In genomic region chr1:82836246-82836645, GRCh38 we compare ENCODE assay signal across 19 cellular contexts.
DNase-seq lines count a peak whose midpoint lies in the region.
"Had no signal": no experiment of that assay in that cellular context is flagged by ENCODE, and none has a peak within 500 bp of the region (broad histone marks: within the 10 kb centered on the region; RNA-seq: fewer than 3 reads in every experiment).

No MANE protein-coding gene starts in this region.

- H3K4me1 Mint-ChIP-seq in activated T-helper 2 cell treated with anti-CD3 and anti-CD28 coated beads, Interferon-gamma antibody, Interleukin-2, Interleukin-4, amounts not matched to agents 10 μg/mL and 5 μg/mL and 100 μg/mL, durations not matched to agents 14 hours and 24 hours and 36 hours (ENCODE audit: low read depth), result no peaks in the 10 kb centered on the region
- H3K4me1 Mint-ChIP-seq: CD14-positive monocyte; CD8-positive, alpha-beta memory T cell had no signal

- H2AFZ ChIP-seq in GM23248, result no peak overlapping the region

- no peak overlapping the region for H3K4me3 ChIP-seq in GM23248
- no peak overlapping the region for H3K4me3 ChIP-seq in effector memory CD4-positive, alpha-beta T cell (ENCODE audit: insufficient read depth, low read depth, low read length, poor library complexity, severe bottlenecking)
- H3K4me3 ChIP-seq: BLaER1 treated with 17β-estradiol and CSF1 and Interleukin-3, amounts not matched to agents 10 nM and 100 nM; GM12878; GM23338 had no signal

- H3K4me1 ChIP-seq in GM23248 (ENCODE audit: insufficient read depth), result peaks cover 19% of the 10 kb centered on the region
- no peaks in the 10 kb centered on the region for H3K4me1 ChIP-seq in effector memory CD4-positive, alpha-beta T cell (ENCODE audit: control insufficient read depth, insufficient read depth, low read length, poor library complexity, severe bottlenecking)
- H3K4me1 ChIP-seq: BE2C had no signal

- H3K27me3 ChIP-seq in GM23248 (replicated peaks; ENCODE audit: insufficient read depth), result no peaks in the 10 kb centered on the region
- H3K27me3 ChIP-seq in effector memory CD4-positive, alpha-beta T cell (replicated peaks; ENCODE audit: control insufficient read depth, insufficient read depth, low read length, poor library complexity, severe bottlenecking), result no peaks in the 10 kb centered on the region
- H3K27me3 ChIP-seq: BE2C; BLaER1 treated with 17β-estradiol and CSF1 and Interleukin-3, amounts not matched to agents 10 nM and 100 nM had no signal

- in situ Hi-C loops in GM23248 (cut with MboI), result no loop called here

- no peak overlapping the region for H3K27ac ChIP-seq in GM23248
- H3K27ac ChIP-seq in effector memory CD4-positive, alpha-beta T cell (ENCODE audit: insufficient read depth, low read length, poor library complexity, severe bottlenecking), result no peak overlapping the region
- H3K27ac ChIP-seq: 22Rv1; BLaER1 treated with 17β-estradiol and CSF1 and Interleukin-3, amounts not matched to agents 10 nM and 100 nM had no signal

- H3F3A ChIP-seq in GM23248 (ENCODE audit: insufficient read depth), result peaks cover 17% of the 10 kb centered on the region

- no peak overlapping the region for H3K4me3 Mint-ChIP-seq in activated T-helper 2 cell treated with anti-CD3 and anti-CD28 coated beads, Interferon-gamma antibody, Interleukin-2, Interleukin-4, amounts not matched to agents 10 μg/mL and 5 μg/mL and 100 μg/mL, durations not matched to agents 14 hours and 24 hours and 36 hours (ENCODE audit: low read depth)
- H3K4me3 Mint-ChIP-seq: CD14-positive monocyte; CD4-positive, alpha-beta T cell; CD8-positive, alpha-beta memory T cell; GM23338; H9 had no signal

- no peaks in the 10 kb centered on the region for H3K36me3 ChIP-seq in GM23248 (ENCODE audit: low read depth)
- H3K36me3 ChIP-seq in effector memory CD4-positive, alpha-beta T cell (ENCODE audit: control insufficient read depth, insufficient read depth, low read length), result no peaks in the 10 kb centered on the region
- H3K36me3 ChIP-seq: BE2C; BLaER1 treated with 17β-estradiol and CSF1 and Interleukin-3, amounts not matched to agents 10 nM and 100 nM had no signal

- peak; percentile 14 for DNase-seq in GM23248
- peak; percentile 49 for DNase-seq in fibroblast of gingiva (ENCODE audit: low read depth)
- peak; percentile 27 for DNase-seq in left kidney (ENCODE audit: low read depth, low spot score)
- DNase-seq in midbrain (lab: John Stamatoyannopoulos, UW), result no peak
- DNase-seq in effector memory CD4-positive, alpha-beta T cell, result no peak
- no peak for DNase-seq in activated T-helper 2 cell treated with anti-CD3 and anti-CD28 coated beads, Interferon-gamma antibody, Interleukin-2, Interleukin-4, amounts not matched to agents 10 μg/mL and 5 μg/mL and 100 μg/mL, durations not matched to agents 14 hours and 24 hours and 36 hours (ENCODE audit: low spot score)
- DNase-seq: BE2C; CD4-positive, alpha-beta T cell; CD8-positive, alpha-beta memory T cell; DMS 273 treated with DMSO at 0.1 percent for 48 hours; DMS79; EL; GDM1; H9 had no signal

- H3K27ac Mint-ChIP-seq in activated T-helper 2 cell treated with anti-CD3 and anti-CD28 coated beads, Interferon-gamma antibody, Interleukin-2, Interleukin-4, amounts not matched to agents 10 μg/mL and 5 μg/mL and 100 μg/mL, durations not matched to agents 14 hours and 24 hours and 36 hours, result no peak overlapping the region
- H3K27ac Mint-ChIP-seq: CD14-positive monocyte; CD4-positive, alpha-beta T cell; CD8-positive, alpha-beta memory T cell had no signal

- intact Hi-C loops in activated T-helper 2 cell treated with anti-CD3 and anti-CD28 coated beads, Interferon-gamma antibody, Interleukin-2, Interleukin-4, amounts not matched to agents 10 μg/mL and 5 μg/mL and 100 μg/mL, durations not matched to agents 14 hours and 24 hours and 36 hours (cut with micrococcal nuclease), result no loop called here

- no peak overlapping the region for H3K9ac ChIP-seq in GM23248
- H3K9ac ChIP-seq: BLaER1 treated with 17β-estradiol and CSF1 and Interleukin-3, amounts not matched to agents 10 nM and 100 nM had no signal

- H3K4me2 ChIP-seq in GM23248 (ENCODE audit: unreplicated experiment), result no peak overlapping the region
- H3K4me2 ChIP-seq: BLaER1 treated with 17β-estradiol and CSF1 and Interleukin-3, amounts not matched to agents 10 nM and 100 nM; GM23338 had no signal

- H3K79me2 ChIP-seq in GM23248 (ENCODE audit: insufficient read depth), result no peaks in the 10 kb centered on the region

- no peaks in the 10 kb centered on the region for H3K9me3 ChIP-seq in GM23248 (ENCODE audit: low read depth)
- H3K9me3 ChIP-seq in effector memory CD4-positive, alpha-beta T cell (ENCODE audit: control insufficient read depth, low read length), result no peaks in the 10 kb centered on the region
- H3K9me3 ChIP-seq: BE2C; BLaER1 treated with 17β-estradiol and CSF1 and Interleukin-3, amounts not matched to agents 10 nM and 100 nM had no signal

- H3K27me3 Mint-ChIP-seq in activated T-helper 2 cell treated with anti-CD3 and anti-CD28 coated beads, Interferon-gamma antibody, Interleukin-2, Interleukin-4, amounts not matched to agents 10 μg/mL and 5 μg/mL and 100 μg/mL, durations not matched to agents 14 hours and 24 hours and 36 hours (ENCODE audit: low read depth), result no peaks in the 10 kb centered on the region
- H3K27me3 Mint-ChIP-seq: CD4-positive, alpha-beta T cell; CD8-positive, alpha-beta memory T cell had no signal

- 29 to 34% methylated on average over 2 of the region's 2 CpGs for WGBS in GM23248 (ENCODE audit: low coverage in 1 of 2, low lambda C conversion rate in 2 of 2, missing lambda C conversion rate in 2 of 2), 2 experiments

- H3K36me3 Mint-ChIP-seq in activated T-helper 2 cell treated with anti-CD3 and anti-CD28 coated beads, Interferon-gamma antibody, Interleukin-2, Interleukin-4, amounts not matched to agents 10 μg/mL and 5 μg/mL and 100 μg/mL, durations not matched to agents 14 hours and 24 hours and 36 hours (ENCODE audit: low read depth), result no peaks in the 10 kb centered on the region
- H3K36me3 Mint-ChIP-seq: CD14-positive monocyte; CD8-positive, alpha-beta memory T cell had no signal

- no peaks in the 10 kb centered on the region for H4K20me1 ChIP-seq in GM23248 (ENCODE audit: insufficient read depth)
- H4K20me1 ChIP-seq: BLaER1 treated with 17β-estradiol and CSF1 and Interleukin-3, amounts not matched to agents 10 nM and 100 nM had no signal

- no peaks in the 10 kb centered on the region for H3K9me2 ChIP-seq in GM23248 (ENCODE audit: insufficient read depth)

- no peaks in the 10 kb centered on the region for H3K9me3 Mint-ChIP-seq in activated T-helper 2 cell treated with anti-CD3 and anti-CD28 coated beads, Interferon-gamma antibody, Interleukin-2, Interleukin-4, amounts not matched to agents 10 μg/mL and 5 μg/mL and 100 μg/mL, durations not matched to agents 14 hours and 24 hours and 36 hours
- H3K9me3 Mint-ChIP-seq: CD4-positive, alpha-beta T cell; GM23338; H9 had no signal

Comparison
In these comparisons a context has a peak if more than half of its experiments do, and no peak if none do; other contexts are left out.
1. DNase-seq: peak in GM23248 (single experiment), fibroblast of gingiva (single experiment) and left kidney (single experiment); none in midbrain (single experiment), effector memory CD4-positive, alpha-beta T cell (0 of 3) and activated T-helper 2 cell treated with anti-CD3 and anti-CD28 coated beads, Interferon-gamma antibody, Interleukin-2, Interleukin-4, amounts not matched to agents 10 μg/mL and 5 μg/mL and 100 μg/mL, durations not matched to agents 14 hours and 24 hours and 36 hours (single experiment).